In the genomic region with DNA sequence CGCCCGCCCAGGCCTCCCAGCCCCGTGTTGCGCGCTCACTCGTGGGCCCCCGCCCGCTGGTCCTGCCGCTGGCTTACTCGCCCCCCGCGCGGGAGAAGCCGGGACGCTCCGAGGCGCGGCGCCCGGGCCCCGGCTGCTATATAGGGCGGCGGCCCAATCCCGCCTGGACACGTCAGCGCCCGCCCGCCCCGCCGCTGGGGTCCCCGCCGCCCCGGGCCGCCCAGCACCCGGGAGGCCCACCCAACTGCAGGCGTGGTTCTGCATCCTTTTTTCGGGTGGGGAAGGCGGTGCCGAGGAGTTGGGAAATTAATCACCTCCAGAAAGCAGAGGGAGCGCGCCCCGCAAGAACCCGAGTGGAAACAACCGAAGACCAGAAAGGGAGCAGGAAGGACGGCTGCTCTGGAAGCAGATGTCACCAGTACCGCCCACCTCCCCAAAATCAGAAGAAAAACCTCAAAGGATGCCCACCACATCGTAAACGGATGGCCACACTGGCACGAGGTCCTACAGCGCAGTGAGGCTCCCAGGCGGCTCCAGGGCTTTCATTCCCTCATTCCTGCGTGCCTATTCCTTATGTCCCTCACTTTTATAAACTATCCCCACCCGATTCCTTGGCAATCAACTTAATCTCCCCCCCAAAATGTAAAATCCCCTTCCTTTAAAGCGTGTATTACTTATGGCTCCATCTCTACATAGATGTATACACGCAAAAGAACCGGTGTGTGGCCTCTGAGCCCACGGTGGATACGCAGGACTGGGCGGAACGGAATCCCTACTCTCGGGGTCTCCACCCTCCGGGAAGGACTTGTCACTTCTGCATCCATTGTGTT, we compare ENCODE assay signal across 8 cellular contexts. TPM values are rescaled to one million over a fixed set of nuclear protein-coding genes. Genes with fewer than 3 reads are reported as not detected.
DNase-seq lines count a peak whose midpoint lies in the region; ATAC-seq, FAIRE-seq and TF ChIP-seq lines count a peak whose summit lies in the region.

No MANE protein-coding gene starts in this region.

- H3K27me3 ChIP-seq in RWPE2 (ENCODE audit: insufficient read depth, poor library complexity, severe bottlenecking) (no peaks in the 10 kb centered on the region), heart left ventricle (no peaks in the 10 kb centered on the region)

- H3K27ac ChIP-seq in RWPE2 (ENCODE audit: poor library complexity, severe bottlenecking) (peak overlapping the region; percentile 77), heart left ventricle (peak overlapping the region; percentile 57 to 97 (median 93))

- peak in 1 of 2 donors; percentile 34 for TF ChIP-seq POLR2A in heart left ventricle (IDR thresholded peaks at IDR 0.05)

- TF ChIP-seq CTCF in RWPE2 (IDR thresholded peaks at IDR 0.05; ENCODE audit: poor library complexity, severe bottlenecking) = no peak
- TF ChIP-seq CTCF in heart left ventricle (IDR thresholded peaks at IDR 0.05) = peak in 1 of 12 donors; percentile 4

- H3K4me3 ChIP-seq in RWPE2 (ENCODE audit: severe bottlenecking) = peak overlapping the region; percentile 98
- peak overlapping the region; percentile 61 to 98 (median 92) for H3K4me3 ChIP-seq in heart left ventricle

- ATAC-seq in HG03039 (IDR thresholded peaks at IDR 0.05; ENCODE audit: unreplicated experiment) (peak; percentile 49), RWPE2 (ENCODE audit: low read depth) (peak; percentile 70), heart left ventricle (peak; percentile 63 to 89 (median 88))

- intact Hi-C loops in heart left ventricle (cut with DNase I) (loop anchor here in 8 of 10 donors (1.0 to 5.0 kb wide), 5 partner anchors 34 to 84 kb away; partner anchors contain the start of genes HDLBP (in 7 of the 8), SEPTIN2 (in 7 of the 8) and FARP2 (in 1 of the 8)), posterior cingulate gyrus (cut with DNase I) (no loop called here)

- H3K9me3 ChIP-seq in RWPE2 (ENCODE audit: severe bottlenecking) = no peaks in the 10 kb centered on the region
- peaks cover 0 to 9% (median 0%) of the 10 kb centered on the region in 12 donors for H3K9me3 ChIP-seq in heart left ventricle

- H3K36me3 ChIP-seq in RWPE2 (ENCODE audit: low read depth) (peaks cover 31% of the 10 kb centered on the region), heart left ventricle (peaks cover 0 to 12% (median 4%) of the 10 kb centered on the region in 9 donors)

- 10 to 31% (median 20%) methylated on average over 26 to 62 of the region's 62 CpGs for WGBS in heart left ventricle, 4 donors

- DNase-seq in NCI-H2196 (lab: John Stamatoyannopoulos, UW; ENCODE audit: unreplicated experiment) = peak; percentile 19
- DNase-seq in NCI-H2196 treated with DMSO at 0.1 percent for 48 hours (lab: John Stamatoyannopoulos, UW; ENCODE audit: unreplicated experiment) = no peak
- DNase-seq in RWPE2 (ENCODE audit: low spot score) = no peak
- DNase-seq in activated naive CD8-positive, alpha-beta T cell treated with anti-CD3 and anti-CD28 coated beads, Interleukin-2, amount 50 U/mL, for 16 hours (ENCODE audit: low read depth, low spot score) = peak; percentile 17
- DNase-seq in heart left ventricle = peak; percentile 80 to 87 (median 82)
- DNase-seq in posterior cingulate gyrus = peak; percentile 11 to 92 (median 46)
- peak; percentile 74 for DNase-seq in urothelium cell line (ENCODE audit: low spot score)

- H3K4me1 ChIP-seq in RWPE2 (ENCODE audit: insufficient read depth, poor library complexity, severe bottlenecking) (peaks cover 8% of the 10 kb centered on the region), heart left ventricle (peaks cover 0 to 44% (median 37%) of the 10 kb centered on the region in 12 donors)

- FAIRE-seq in urothelium cell line (lab: Jason Lieb, UNC) = no peak

RNA-seq across cellular contexts. Expression of gene HDLBP, which starts 42.5 kb away (rescaled TPM):
- total RNA-seq in heart left ventricle = 100 to 1,000 TPM; 312 to 407 (median 352) TPM
- polyA plus RNA-seq in heart left ventricle = 100 to 1,000 TPM; 220 to 308 TPM

RNA-seq across cellular contexts. Expression of gene SEPTIN2, which starts 42.8 kb away (rescaled TPM):
- total RNA-seq in heart left ventricle = 100 to 1,000 TPM; 102 to 237 (median 203) TPM
- 100 to 1,000 TPM in 1 of 2 donors, 10 to 100 TPM in 1; 91.2 to 198 TPM for polyA plus RNA-seq in heart left ventricle

Comparison
In these comparisons a context has a peak if more than half of its experiments do, and no peak if none do; other contexts are left out.
1. DNase-seq: peak in NCI-H2196 (single experiment), activated naive CD8-positive, alpha-beta T cell treated with anti-CD3 and anti-CD28 coated beads, Interleukin-2, amount 50 U/mL, for 16 hours (single experiment), heart left ventricle (5 of 5), posterior cingulate gyrus (10 of 10) and urothelium cell line (single experiment); none in NCI-H2196 treated with DMSO at 0.1 percent for 48 hours (single experiment) and RWPE2 (single experiment).
2. Peak in every context shown above with its lines, with median percentiles within 50 percentile points of each other: ATAC-seq.